Comparison of ENCODE assay signal across 12 cellular contexts in the genomic region with DNA sequence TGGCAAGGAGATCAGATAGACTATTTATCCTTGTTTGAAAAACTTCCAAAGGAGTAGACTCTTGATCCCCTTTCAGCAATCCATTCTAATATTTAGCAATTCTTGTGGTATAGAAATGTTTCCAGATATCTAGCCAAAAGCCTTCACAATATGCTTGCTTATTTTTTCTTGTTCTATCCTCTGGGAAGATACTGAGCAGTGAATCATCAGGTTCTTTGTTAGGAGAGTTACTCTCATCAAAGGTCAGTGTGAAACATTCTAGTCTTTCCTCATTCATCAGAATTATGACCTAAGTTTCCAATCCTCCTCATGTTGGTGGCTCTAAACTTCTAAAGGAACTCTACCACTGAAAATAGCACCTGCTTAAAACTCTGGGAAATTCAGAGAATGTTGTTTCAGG. TPM values are rescaled to one million over a fixed set of nuclear protein-coding genes. Genes with fewer than 3 reads are reported as not detected.
A peak's percentile ranks its signal among the peaks of the same experiment; 100 is the strongest.
DNase-seq lines count a peak whose midpoint lies in the region; ATAC-seq and TF ChIP-seq lines count a peak whose summit lies in the region.
"Had no signal": no experiment of that assay in that cellular context is flagged by ENCODE, and none has a peak within 500 bp of the region (broad histone marks: within the 10 kb centered on the region; RNA-seq: fewer than 3 reads in every experiment).

No MANE protein-coding gene starts in this region.

- DNase-seq in GM04503 (ENCODE audit: low read depth) (peak; percentile 83), adipocyte (ENCODE audit: low read depth) (peak; percentile 82), foreskin fibroblast (peak; percentile 68 to 80), sigmoid colon (no peak), DMS114 treated with DMSO at 0.1 percent for 48 hours (lab: John Stamatoyannopoulos, UW; ENCODE audit: unreplicated experiment) (no peak), HuH-7 (ENCODE audit: low spot score) (no peak)
- DNase-seq in stimulated activated CD4-positive, alpha-beta T cell treated with anti-CD3 and anti-CD28 coated beads, Interleukin-4, amount 100 ng/mL, for 4 hours, result no peak
- DNase-seq: activated CD4-positive, alpha-beta T cell treated with anti-CD3 and anti-CD28 coated beads for 4 hours; heart left ventricle; NCI-H1092 treated with DMSO at 0.1 percent for 48 hours; NCI-H524 had no signal

- TF ChIP-seq POLR2A in sigmoid colon (IDR thresholded peaks at IDR 0.05), result no peak

- H3K27me3 ChIP-seq in adipocyte (replicated peaks; ENCODE audit: control insufficient read depth, insufficient read depth, low read length) (no peaks in the 10 kb centered on the region), sigmoid colon (peaks cover 0 to 28% (median 0%) of the 10 kb centered on the region in 3 donors)

- intact Hi-C loops in sigmoid colon (cut with DNase I), result no loop called here

- no peaks in the 10 kb centered on the region for H3K36me3 ChIP-seq in adipocyte (ENCODE audit: control insufficient read depth, insufficient read depth, low read length, severe bottlenecking)
- H3K36me3 ChIP-seq in sigmoid colon, result no peaks in the 10 kb centered on the region
- H3K36me3 ChIP-seq: heart left ventricle had no signal

- H3K27ac ChIP-seq in sigmoid colon, result peak overlapping the region; percentile 71 to 81 (median 77)

- ATAC-seq in esophagus mucosa, result no peak
- ATAC-seq: heart left ventricle had no signal

- H3K9me3 ChIP-seq in adipocyte (ENCODE audit: control insufficient read depth, low read length) (no peaks in the 10 kb centered on the region), sigmoid colon (no peaks in the 10 kb centered on the region)
- H3K9me3 ChIP-seq: heart left ventricle had no signal

- TF ChIP-seq EP300 in sigmoid colon (IDR thresholded peaks at IDR 0.05), result no peak

- H3K4me3 ChIP-seq in adipocyte (ENCODE audit: low read length) (peak overlapping the region; percentile 97), foreskin fibroblast (ENCODE audit: low read depth in 1 of 2, low read length in 2 of 2) (no peak overlapping the region), sigmoid colon (peak overlapping the region in 1 of 4 donors; percentile 67)

- TF ChIP-seq CTCF in foreskin fibroblast (IDR thresholded peaks at IDR 0.05; ENCODE audit: low read depth, low read length) (no peak), sigmoid colon (IDR thresholded peaks at IDR 0.05) (no peak)

- peak overlapping the region; percentile 92 for H3K9ac ChIP-seq in adipocyte (ENCODE audit: low read length)

- H3K4me1 ChIP-seq in adipocyte (ENCODE audit: control insufficient read depth, insufficient read depth, low read length) (peaks cover 61% of the 10 kb centered on the region), sigmoid colon (peaks cover 0 to 23% (median 13%) of the 10 kb centered on the region in 4 donors)

RNA-seq across cellular contexts. Expression of gene GPC6, which starts 3.9 kb away (rescaled TPM):
- total RNA-seq in sigmoid colon, result 10 to 100 TPM; 14.4 to 27.5 (median 23.6) TPM
- 1 to 10 TPM in 2 of 3 donors, under 1 TPM in 1; 0.23 to 2.7 (median 1.2) TPM for polyA plus RNA-seq in sigmoid colon
- 0.96 TPM for total RNA-seq in esophagus mucosa

Comparison
In these comparisons a context has a peak if more than half of its experiments do, and no peak if none do; other contexts are left out.
1. DNase-seq: peak in GM04503 (single experiment), adipocyte (single experiment) and foreskin fibroblast (2 of 2); none in sigmoid colon (single experiment), DMS114 treated with DMSO at 0.1 percent for 48 hours (single experiment), stimulated activated CD4-positive, alpha-beta T cell treated with anti-CD3 and anti-CD28 coated beads, Interleukin-4, amount 100 ng/mL, for 4 hours (0 of 2) and HuH-7 (single experiment).